ENCODE assay signal across 8 cellular contexts in the genomic region with DNA sequence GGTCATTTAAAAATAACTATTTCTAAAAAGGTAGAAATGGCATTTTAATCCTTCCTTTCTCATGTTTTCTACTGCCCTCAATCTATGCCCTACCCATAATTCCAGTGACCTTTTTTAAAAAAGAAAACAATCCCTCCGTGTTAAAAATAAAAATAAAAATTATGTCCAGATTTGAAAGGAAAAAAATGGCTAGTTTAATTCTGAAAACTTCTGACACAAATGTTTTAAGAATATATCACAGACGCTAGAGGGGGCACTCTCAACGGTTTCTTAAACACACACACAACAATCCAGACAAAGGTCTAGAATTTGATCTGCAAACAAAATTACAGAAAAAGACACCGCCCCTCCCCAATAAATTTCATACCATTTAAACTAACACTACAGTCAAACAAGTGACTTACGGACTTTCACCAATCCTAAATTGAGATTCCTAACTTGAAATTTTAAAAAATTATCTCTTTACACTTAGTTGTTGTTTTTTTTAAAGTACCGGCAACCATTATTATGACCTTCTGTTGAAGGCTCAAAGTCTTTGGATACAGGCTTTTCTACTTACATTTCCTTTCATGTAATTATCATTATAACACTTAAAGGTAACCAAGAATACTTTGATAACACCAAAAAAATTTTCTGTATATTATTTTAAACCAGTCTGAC. TPM values are rescaled to one million over a fixed set of nuclear protein-coding genes. Genes with fewer than 3 reads are reported as not detected.
DNase-seq lines count a peak whose midpoint lies in the region; ATAC-seq, FAIRE-seq and TF ChIP-seq lines count a peak whose summit lies in the region.

No MANE protein-coding gene starts in this region.

- DNase-seq in A172 (ENCODE audit: low spot score) (peak; percentile 31), Daoy (ENCODE audit: low read depth) (peak; percentile 25), NCI-H2227 (lab: John Stamatoyannopoulos, UW; ENCODE audit: unreplicated experiment) (peak; percentile 31), GM12878 (ENCODE audit: low read depth, low spot score) (no peak), left lung (no peak), urothelium cell line (ENCODE audit: low spot score) (peak; percentile 21)

- no peak overlapping the region for H3K27ac ChIP-seq in GM12878 (ENCODE audit: control insufficient read depth, insufficient read depth)
- H3K27ac ChIP-seq in left lung = no peak overlapping the region

- CTCF ChIA-PET in GM12878 (lab: Yijun Ruan, JAX) = interaction anchor here (0.8 to 4.6 kb wide), 15 partner anchors 9 to 254 kb away, joined by 3 to 201 read pairs (median 5); no protein-coding TSS in a partner anchor

- H4K20me1 ChIP-seq in GM12878 (ENCODE audit: control insufficient read depth, insufficient read depth) = no peaks in the 10 kb centered on the region

- SMC1A ChIA-PET in GM12878 (lab: Charles Lee; ENCODE audit: uncharacterized antibody, unreplicated experiment) = interaction anchor here (1.0 to 4.4 kb wide), 9 partner anchors 8 to 174 kb away, joined by 3 to 82 read pairs (median 7); no protein-coding TSS in a partner anchor

- no peak for TF ChIP-seq POLR2A in GM12878 (IDR thresholded peaks at IDR 0.05; ENCODE audit: low read depth, low read length)

- BruUV-seq in GM12878 (replicated peaks; lab: Mats Ljungman, UMichigan) = no TSS peak

- H3K36me3 ChIP-seq in GM12878 (ENCODE audit: control insufficient read depth in 2 of 2, insufficient read depth in 2 of 2, low read length in 1 of 2) = no peaks in the 10 kb centered on the region; a peak in 2 of 4 replicates
- no peaks in the 10 kb centered on the region for H3K36me3 ChIP-seq in left lung

- ATAC-seq in GM12878 (peak; percentile 69), left lung (peak; percentile 72), GM21423 (IDR thresholded peaks at IDR 0.05; ENCODE audit: unreplicated experiment) (no peak), GM18867 (IDR thresholded peaks at IDR 0.05; ENCODE audit: unreplicated experiment) (no peak)

- H3K4me3 ChIP-seq in GM12878 = no peak overlapping the region
- no peak overlapping the region for H3K4me3 ChIP-seq in left lung

- TF ChIP-seq CTCF in GM12878 (IDR thresholded peaks at IDR 0.05 in 2 of 3, conservative IDR thresholded peaks at IDR 0.05 in 1 of 3; ENCODE audit: control insufficient read depth in 2 of 3, extremely low read depth in 1 of 3, insufficient read depth in 1 of 3, low read depth in 3 of 3, low read length in 3 of 3) = peak; percentile 39 to 56 (median 49); a peak in 5 of 6 replicates
- TF ChIP-seq CTCF in left lung (IDR thresholded peaks at IDR 0.05) = peak in 1 of 2 donors; percentile 41

- RAD21 ChIA-PET in GM12878 (lab: Charles Lee; ENCODE audit: unreplicated experiment) = interaction anchor here (0.7 to 4.4 kb wide), 8 partner anchors 34 to 1311 kb away, joined by 3 to 63 read pairs (median 4); no protein-coding TSS in a partner anchor

- no peaks in the 10 kb centered on the region for H3K9me3 ChIP-seq in GM12878 (replicated peaks; ENCODE audit: control insufficient read depth, insufficient read depth, low read length)
- no peaks in the 10 kb centered on the region for H3K9me3 ChIP-seq in left lung

- FAIRE-seq in GM12878 (lab: Jason Lieb, UNC) (no peak), urothelium cell line (lab: Jason Lieb, UNC) (no peak)

- H3K27me3 ChIP-seq in GM12878 (replicated peaks in 1 of 2; ENCODE audit: control insufficient read depth in 2 of 2, insufficient read depth in 2 of 2, low read length in 1 of 2) (no peaks in the 10 kb centered on the region), left lung (no peaks in the 10 kb centered on the region)

- TF ChIP-seq EP300 in GM12878 (IDR thresholded peaks at IDR 0.05; ENCODE audit: borderline replicate concordance in 1 of 2, control insufficient read depth in 1 of 2, low read depth in 2 of 2, low read length in 2 of 2) = no peak

- intact Hi-C loops in GM12878 (cut with micrococcal nuclease; ENCODE audit: unreplicated experiment) (loop anchor here (1.0 kb wide), 2 partner anchors 98 to 128 kb away; no protein-coding TSS in a partner anchor), left lung (cut with DNase I) (loop anchor here in 1 of 2 donors (10.0 kb wide), 1 partner anchor 174 kb away; no protein-coding TSS in a partner anchor)

- H3K4me1 ChIP-seq in GM12878 (ENCODE audit: control insufficient read depth, insufficient read depth, low read length) (no peaks in the 10 kb centered on the region), left lung (peaks cover 11 to 24% of the 10 kb centered on the region in 2 donors)

- TF ChIP-seq RAD21 in GM12878 (IDR thresholded peaks at IDR 0.05; ENCODE audit: insufficient read depth, low read depth, low read length) = peak; percentile 63

- POLR2A ChIA-PET in GM12878 (lab: Charles Lee) = no interaction called here

- H3K79me2 ChIP-seq in GM12878 (ENCODE audit: control insufficient read depth, insufficient read depth, low read length) = no peaks in the 10 kb centered on the region; the same call in 1 of the 2 replicates

- H3K4me2 ChIP-seq in GM12878 (ENCODE audit: control insufficient read depth, insufficient read depth) = no peak overlapping the region

- in situ Hi-C loops in GM12878 (cut with MboI) = loop anchor here (5.0 kb wide), 2 partner anchors 97 to 127 kb away; no protein-coding TSS in a partner anchor

- 18% methylated on average over 6 of the region's 6 CpGs for WGBS in GM12878 (ENCODE audit: insufficient coverage, insufficient replicate concordance, low lambda C conversion rate, missing lambda C conversion rate)

- H2AFZ ChIP-seq in GM12878 (ENCODE audit: control insufficient read depth, low read depth, low read length) = no peak overlapping the region

- no peak overlapping the region for H3K9ac ChIP-seq in GM12878 (ENCODE audit: control insufficient read depth, insufficient read depth, low read length)

TF ChIP-seq in GM12878, 131 proteins besides CTCF, POLR2A, EP300 and RAD21 (continues in another document):
- TF ChIP-seq EED (IDR thresholded peaks at IDR 0.05; ENCODE audit: low read depth) (no peak), BRCA1 (IDR thresholded peaks at IDR 0.05; ENCODE audit: low read depth, low read length) (no peak), BCL11A (IDR thresholded peaks at IDR 0.05; ENCODE audit: low read depth, low read length) (no peak), ZZZ3 (IDR thresholded peaks at IDR 0.05; ENCODE audit: control insufficient read depth, insufficient read length, low read depth) (no peak), MEF2B (IDR thresholded peaks at IDR 0.05; ENCODE audit: partially characterized antibody, poor library complexity, severe bottlenecking) (no peak)
- TF ChIP-seq, protein P1, sequence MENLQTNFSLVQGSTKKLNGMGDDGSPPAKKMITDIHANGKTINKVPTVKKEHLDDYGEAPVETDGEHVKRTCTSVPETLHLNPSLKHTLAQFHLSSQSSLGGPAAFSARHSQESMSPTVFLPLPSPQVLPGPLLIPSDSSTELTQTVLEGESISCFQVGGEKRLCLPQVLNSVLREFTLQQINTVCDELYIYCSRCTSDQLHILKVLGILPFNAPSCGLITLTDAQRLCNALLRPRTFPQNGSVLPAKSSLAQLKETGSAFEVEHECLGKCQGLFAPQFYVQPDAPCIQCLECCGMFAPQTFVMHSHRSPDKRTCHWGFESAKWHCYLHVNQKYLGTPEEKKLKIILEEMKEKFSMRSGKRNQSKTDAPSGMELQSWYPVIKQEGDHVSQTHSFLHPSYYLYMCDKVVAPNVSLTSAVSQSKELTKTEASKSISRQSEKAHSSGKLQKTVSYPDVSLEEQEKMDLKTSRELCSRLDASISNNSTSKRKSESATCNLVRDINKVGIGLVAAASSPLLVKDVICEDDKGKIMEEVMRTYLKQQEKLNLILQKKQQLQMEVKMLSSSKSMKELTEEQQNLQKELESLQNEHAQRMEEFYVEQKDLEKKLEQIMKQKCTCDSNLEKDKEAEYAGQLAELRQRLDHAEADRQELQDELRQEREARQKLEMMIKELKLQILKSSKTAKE (IDR thresholded peaks at IDR 0.05; ENCODE audit: low read depth, poor library complexity, severe bottlenecking) = peak; percentile 12

RNA-seq across cellular contexts. Expression of a gene that starts 38.2 kb away (rescaled TPM):
- total RNA-seq in A172 (2014; rRNA removed; shearing (Covaris generic)) = 58.4 and 79.2 TPM in 2 replicates
- 47.6 and 52.6 TPM in 2 replicates for total RNA-seq in Daoy (2014; rRNA removed; shearing (Covaris generic))
- total RNA-seq in GM12878 (2013; cell fraction: nucleolus; rRNA removed) = 117 and 124 TPM in 2 replicates
- total RNA-seq in GM12878 (2014; rRNA removed) = 94.9 and 113 TPM in 2 replicates
- 78.0 and 79.3 TPM in 2 replicates for total RNA-seq in GM12878 (2014; rRNA removed; fragmentation: Illumina TruSeq; extraction: Trizol)
- 78.6 and 96.7 TPM in 2 replicates for total RNA-seq in GM12878 (2021)
- 31.2 TPM for polyA plus RNA-seq in GM12878 (2011; ENCODE audit: low read depth)
- polyA plus RNA-seq in GM12878 (2011; rRNA removed) = 118 and 126 TPM in 2 replicates
- polyA plus RNA-seq in GM12878 (2011; cell fraction: cytosol; rRNA removed) = 187 and 205 TPM in 2 replicates
- polyA plus RNA-seq in GM12878 (2011; cell fraction: nucleus; rRNA removed) = 156 and 163 TPM in 2 replicates
- polyA plus RNA-seq in GM12878 (2012) = 23.7 and 24.9 TPM in 2 replicates
- polyA plus RNA-seq in GM12878 (2014; fragmentation: Illumina TruSeq; extraction: Trizol) = 136 and 150 TPM in 2 replicates
- 10 to 100 TPM; 30.0 to 40.2 TPM for polyA plus RNA-seq in GM12878 (2014; fragmentation: Nextera tagmentation; extraction: Ambion mirVana)
- polyA plus RNA-seq in GM12878 (2014; rRNA removed) = 100 and 102 TPM in 2 replicates
- 100 to 1,000 TPM; 111 to 118 TPM for polyA plus RNA-seq in GM12878 (2016; fragmentation: Nextera tagmentation; extraction: Ambion mirVana)
- polyA minus RNA-seq in GM12878 (2011; rRNA and poly(A)+ RNA removed) = 233 and 304 TPM in 2 replicates
- polyA minus RNA-seq in GM12878 (2011; cell fraction: cytosol; rRNA and poly(A)+ RNA removed) = 50.5 and 63.3 TPM in 2 replicates
- 38.8 and 58.5 TPM in 2 replicates for polyA minus RNA-seq in GM12878 (2011; cell fraction: nucleus; rRNA and poly(A)+ RNA removed)
- 10 to 100 TPM; 68.0 to 76.8 TPM for total RNA-seq in left lung

Comparison
In these comparisons a context has a peak if more than half of its experiments do, and no peak if none do; other contexts are left out.
1. DNase-seq: peak in A172 (single experiment), Daoy (single experiment), NCI-H2227 (single experiment) and urothelium cell line (single experiment); none in GM12878 (single experiment) and left lung (0 of 2).
2. ATAC-seq: peak in GM12878 (single experiment) and left lung (single experiment); none in GM21423 (single experiment) and GM18867 (single experiment).